Comparison of ENCODE assay signal across 1 cellular context in the genomic region with DNA sequence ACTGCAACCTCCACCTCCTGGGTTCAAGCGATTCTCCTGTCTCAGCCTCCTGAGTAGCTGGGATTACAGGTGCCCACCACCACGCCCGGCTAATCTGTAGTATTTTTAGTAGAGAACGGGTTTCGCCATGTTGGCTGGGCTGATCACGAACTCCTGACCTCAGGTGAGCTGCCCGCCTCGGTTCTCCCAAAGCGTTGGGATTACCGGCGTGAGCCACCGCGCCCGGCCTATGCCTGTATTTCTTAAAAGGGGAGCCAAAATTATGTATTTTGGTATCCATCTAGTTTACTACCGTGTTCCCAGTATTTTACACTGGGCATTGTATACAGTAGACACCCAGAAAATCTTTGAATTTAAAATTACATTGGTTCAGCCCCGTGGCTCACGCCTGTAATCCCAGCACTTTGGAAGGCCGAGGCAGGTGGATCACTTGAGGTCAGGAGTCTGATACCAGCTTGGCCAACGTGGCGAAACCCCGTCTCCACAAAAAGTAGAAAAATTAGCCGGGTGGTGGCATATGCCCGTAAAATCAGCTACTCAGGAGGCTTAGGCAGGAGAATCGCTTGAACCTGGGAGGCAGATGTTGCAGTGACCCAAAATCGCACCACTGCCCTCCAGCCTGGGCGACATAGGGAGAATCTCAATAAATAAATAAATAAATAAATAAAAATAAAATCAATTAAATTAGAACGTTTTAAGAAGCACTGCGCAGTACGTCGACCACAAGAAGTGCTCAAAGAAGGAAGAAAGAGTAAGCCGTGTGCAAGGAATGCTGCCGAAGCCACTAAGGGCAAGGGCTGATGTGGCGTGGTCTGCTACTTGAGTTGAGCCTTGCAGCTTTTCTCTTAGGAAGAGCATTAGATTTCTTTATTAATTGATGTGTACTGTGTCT.
TF ChIP-seq lines count a peak whose summit lies in the region.

No MANE protein-coding gene starts in this region.

TF ChIP-seq in H1, 55 proteins besides CTCF, POLR2A, EP300 and RAD21:
- TF ChIP-seq POU5F1 (IDR thresholded peaks at IDR 0.05; ENCODE audit: low read depth, low read length) = no peak
